In the genomic region with DNA sequence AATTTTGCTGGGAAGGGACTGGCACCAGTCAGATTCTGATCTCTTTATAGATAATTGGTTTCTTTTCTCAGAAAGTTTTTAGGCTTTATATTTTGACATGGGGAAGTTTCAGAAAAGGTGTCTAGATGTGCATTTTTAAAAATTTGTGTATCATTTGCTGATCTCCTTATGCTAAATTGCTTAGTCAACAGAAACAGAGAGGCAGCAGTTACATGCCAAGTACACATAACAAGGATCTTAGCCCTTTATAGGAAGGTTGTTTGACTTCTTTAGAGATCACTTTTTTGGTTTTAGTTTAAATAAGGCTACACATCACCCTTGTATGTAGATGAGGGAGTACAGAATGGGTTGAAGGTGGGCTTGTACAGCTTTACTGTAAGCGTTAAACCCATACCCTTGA, we compare ENCODE assay signal across 2 cellular contexts.
A peak's percentile ranks its signal among the peaks of the same experiment; 100 is the strongest.
TF ChIP-seq lines count a peak whose summit lies in the region.

No MANE protein-coding gene starts in this region.

TF ChIP-seq in GM23338, 12 proteins besides CTCF, POLR2A, EP300 and RAD21 (continues in another document):
- TF ChIP-seq ZNF331 (CRISPR knock-in tag; IDR thresholded peaks at IDR 0.05; ENCODE audit: low read depth) (no peak), ZNF114 (CRISPR knock-in tag; IDR thresholded peaks at IDR 0.05) (no peak), EZH2phosphoT487 (IDR thresholded peaks at IDR 0.05; ENCODE audit: unreplicated experiment) (no peak), CREB1 (CRISPR knock-in tag; IDR thresholded peaks at IDR 0.05; ENCODE audit: low read depth) (no peak), NANOG (IDR thresholded peaks at IDR 0.05; ENCODE audit: borderline replicate concordance) (no peak), EZH2 (IDR thresholded peaks at IDR 0.05; ENCODE audit: low read depth, unreplicated experiment) (no peak), POLR2AphosphoS5 (IDR thresholded peaks at IDR 0.05; ENCODE audit: low read depth) (no peak), JUNB (IDR thresholded peaks at IDR 0.05; ENCODE audit: unreplicated experiment) (no peak), STAT1 (IDR thresholded peaks at IDR 0.05; ENCODE audit: unreplicated experiment) (no peak)
- TF ChIP-seq, protein P1, sequence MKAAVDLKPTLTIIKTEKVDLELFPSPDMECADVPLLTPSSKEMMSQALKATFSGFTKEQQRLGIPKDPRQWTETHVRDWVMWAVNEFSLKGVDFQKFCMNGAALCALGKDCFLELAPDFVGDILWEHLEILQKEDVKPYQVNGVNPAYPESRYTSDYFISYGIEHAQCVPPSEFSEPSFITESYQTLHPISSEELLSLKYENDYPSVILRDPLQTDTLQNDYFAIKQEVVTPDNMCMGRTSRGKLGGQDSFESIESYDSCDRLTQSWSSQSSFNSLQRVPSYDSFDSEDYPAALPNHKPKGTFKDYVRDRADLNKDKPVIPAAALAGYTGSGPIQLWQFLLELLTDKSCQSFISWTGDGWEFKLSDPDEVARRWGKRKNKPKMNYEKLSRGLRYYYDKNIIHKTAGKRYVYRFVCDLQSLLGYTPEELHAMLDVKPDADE (IDR thresholded peaks at IDR 0.05), result no peak
- TF ChIP-seq, protein P2, sequence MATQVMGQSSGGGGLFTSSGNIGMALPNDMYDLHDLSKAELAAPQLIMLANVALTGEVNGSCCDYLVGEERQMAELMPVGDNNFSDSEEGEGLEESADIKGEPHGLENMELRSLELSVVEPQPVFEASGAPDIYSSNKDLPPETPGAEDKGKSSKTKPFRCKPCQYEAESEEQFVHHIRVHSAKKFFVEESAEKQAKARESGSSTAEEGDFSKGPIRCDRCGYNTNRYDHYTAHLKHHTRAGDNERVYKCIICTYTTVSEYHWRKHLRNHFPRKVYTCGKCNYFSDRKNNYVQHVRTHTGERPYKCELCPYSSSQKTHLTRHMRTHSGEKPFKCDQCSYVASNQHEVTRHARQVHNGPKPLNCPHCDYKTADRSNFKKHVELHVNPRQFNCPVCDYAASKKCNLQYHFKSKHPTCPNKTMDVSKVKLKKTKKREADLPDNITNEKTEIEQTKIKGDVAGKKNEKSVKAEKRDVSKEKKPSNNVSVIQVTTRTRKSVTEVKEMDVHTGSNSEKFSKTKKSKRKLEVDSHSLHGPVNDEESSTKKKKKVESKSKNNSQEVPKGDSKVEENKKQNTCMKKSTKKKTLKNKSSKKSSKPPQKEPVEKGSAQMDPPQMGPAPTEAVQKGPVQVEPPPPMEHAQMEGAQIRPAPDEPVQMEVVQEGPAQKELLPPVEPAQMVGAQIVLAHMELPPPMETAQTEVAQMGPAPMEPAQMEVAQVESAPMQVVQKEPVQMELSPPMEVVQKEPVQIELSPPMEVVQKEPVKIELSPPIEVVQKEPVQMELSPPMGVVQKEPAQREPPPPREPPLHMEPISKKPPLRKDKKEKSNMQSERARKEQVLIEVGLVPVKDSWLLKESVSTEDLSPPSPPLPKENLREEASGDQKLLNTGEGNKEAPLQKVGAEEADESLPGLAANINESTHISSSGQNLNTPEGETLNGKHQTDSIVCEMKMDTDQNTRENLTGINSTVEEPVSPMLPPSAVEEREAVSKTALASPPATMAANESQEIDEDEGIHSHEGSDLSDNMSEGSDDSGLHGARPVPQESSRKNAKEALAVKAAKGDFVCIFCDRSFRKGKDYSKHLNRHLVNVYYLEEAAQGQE (IDR thresholded peaks at IDR 0.05; ENCODE audit: unreplicated experiment), result no peak

TF ChIP-seq in K562, 482 proteins besides CTCF, POLR2A, EP300 and RAD21:
- TF ChIP-seq C11orf30 (IDR thresholded peaks at IDR 0.05; ENCODE audit: low read depth), result peak; percentile 83
- peak; percentile 73 for TF ChIP-seq MAFF (IDR thresholded peaks at IDR 0.05; ENCODE audit: low read length)
- TF ChIP-seq SRSF9 (IDR thresholded peaks at IDR 0.05; ENCODE audit: borderline replicate concordance, low read depth, low read length), result no peak
- TF ChIP-seq MAFG (tag; conservative IDR thresholded peaks at IDR 0.05), result peak; percentile 72
- peak; percentile 82 for TF ChIP-seq MAFK (IDR thresholded peaks at IDR 0.05; ENCODE audit: low read length)
- TF ChIP-seq ZNF316 (IDR thresholded peaks at IDR 0.05), result peak; percentile 91
- TF ChIP-seq ZNF77 (CRISPR knock-in tag; IDR thresholded peaks at IDR 0.05), result no peak
TF ChIP-seq in K562: peak in this region for 5.
